9 cellular contexts compared by ENCODE assay signal in the genomic region with DNA sequence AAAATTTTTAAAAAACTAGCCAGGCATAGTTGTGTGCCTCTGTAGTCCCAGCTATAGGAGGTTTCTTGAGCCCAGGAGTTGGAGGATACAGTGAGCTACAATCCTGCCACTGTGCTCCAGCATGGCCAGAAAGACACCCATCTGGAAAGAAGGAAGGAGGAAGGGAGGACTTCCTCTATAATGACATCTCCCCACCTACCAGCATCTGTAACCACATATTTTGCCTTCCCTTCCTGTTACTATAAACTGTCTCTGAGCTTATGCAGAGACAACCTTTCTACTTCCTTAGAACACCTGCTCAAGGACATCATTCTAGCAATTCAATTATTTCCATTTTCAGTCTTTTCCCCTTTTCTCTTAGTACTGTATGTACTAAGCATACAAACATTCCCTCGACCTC. TPM values are rescaled to one million over a fixed set of nuclear protein-coding genes. Genes with fewer than 3 reads are reported as not detected.
DNase-seq lines count a peak whose midpoint lies in the region; ATAC-seq and TF ChIP-seq lines count a peak whose summit lies in the region.
"Had no signal": no experiment of that assay in that cellular context is flagged by ENCODE, and none has a peak within 500 bp of the region (broad histone marks: within the 10 kb centered on the region; RNA-seq: fewer than 3 reads in every experiment).

No MANE protein-coding gene starts in this region.

- H3K27me3 Mint-ChIP-seq in naive B cell: no peaks in the 10 kb centered on the region

- DNase-seq in NAMALWA (ENCODE audit: low spot score) (peak; percentile 71), naive B cell (peak; percentile 67), omental fat pad (ENCODE audit: low spot score) (no peak), retina (no peak), left ventricle myocardium superior (no peak)
- DNase-seq: foreskin fibroblast, SW 1271 had no signal

- ATAC-seq in GM18519 (IDR thresholded peaks at IDR 0.05; ENCODE audit: low FRiP score, unreplicated experiment) (peak; percentile 36), GM21786 (IDR thresholded peaks at IDR 0.05; ENCODE audit: unreplicated experiment) (peak; percentile 30), naive B cell (ENCODE audit: low read depth in 2 of 2) (peak; percentile 32 to 43), omental fat pad (ENCODE audit: low FRiP score) (no peak), left ventricle myocardium superior (no peak)

- no peaks in the 10 kb centered on the region for H3K9me3 Mint-ChIP-seq in naive B cell

- H3K4me1 Mint-ChIP-seq in naive B cell: peaks cover 52 to 89% (median 64%) of the 10 kb centered on the region in 3 donors

- H3K27ac Mint-ChIP-seq in naive B cell: peak overlapping the region; percentile 15 to 99 (median 94)

- peak overlapping the region; percentile 13 to 98 (median 82) for H3K4me3 Mint-ChIP-seq in naive B cell

- no peaks in the 10 kb centered on the region for H3K36me3 Mint-ChIP-seq in naive B cell

- TF ChIP-seq CTCF in omental fat pad (IDR thresholded peaks at IDR 0.05): no peak

- intact Hi-C loops in left ventricle myocardium superior (cut with micrococcal nuclease): loop anchor here (10.0 kb wide), 1 partner anchor 206 kb away; a partner anchor contains a TSS

RNA-seq across cellular contexts. Expression of a gene that starts 2.2 kb away (rescaled TPM):
- 10 to 100 TPM; 25.7 to 57.4 (median 38.5) TPM for polyA plus RNA-seq in naive B cell (ENCODE audit: low read depth in 6 of 6)
- 10 to 100 TPM; 21.8 to 40.2 (median 30.7) TPM for total RNA-seq in omental fat pad
- total RNA-seq in left ventricle myocardium superior: 13.8 TPM

Comparison
In these comparisons a context has a peak if more than half of its experiments do, and no peak if none do; other contexts are left out.
1. ATAC-seq: peak in GM18519 (single experiment), GM21786 (single experiment) and naive B cell (2 of 2); none in omental fat pad (single experiment) and left ventricle myocardium superior (single experiment).
2. DNase-seq: peak in NAMALWA (single experiment) and naive B cell (single experiment); none in omental fat pad (single experiment), retina (single experiment) and left ventricle myocardium superior (single experiment).